In genomic region chr9:137053944-137054931, GRCh38 we compare ENCODE assay signal across 9 cellular contexts. TPM values are rescaled to one million over a fixed set of nuclear protein-coding genes. Genes with fewer than 3 reads are reported as not detected.
A peak's percentile ranks its signal among the peaks of the same experiment; 100 is the strongest.
DNase-seq lines count a peak whose midpoint lies in the region; ATAC-seq and TF ChIP-seq lines count a peak whose summit lies in the region.
"Had no signal": no experiment of that assay in that cellular context is flagged by ENCODE, and none has a peak within 500 bp of the region (broad histone marks: within the 10 kb centered on the region; RNA-seq: fewer than 3 reads in every experiment).

TSS of gene ENTPD2 (minus strand) at chr9:137054061. CDS start at chr9:137053997, 64 bp downstream.

- H3K27me3 ChIP-seq in HUES48 (ENCODE audit: control insufficient read depth, insufficient read depth, low read length) = peaks cover 63% of the 10 kb centered on the region
- no peaks in the 10 kb centered on the region for H3K27me3 ChIP-seq in SJCRH30
- H3K27me3 ChIP-seq in trophoblast cell (ENCODE audit: insufficient read depth, low read length) = peaks cover 29% of the 10 kb centered on the region

- no peaks in the 10 kb centered on the region for H3K36me3 Mint-ChIP-seq in endothelial cell (ENCODE audit: low read depth, unreplicated experiment)

- H2BK120ac ChIP-seq in trophoblast cell (ENCODE audit: insufficient read depth, low read length, poor library complexity) = no peak within 1 kb of the TSS

- ATAC-seq in HG03354 (IDR thresholded peaks at IDR 0.05; ENCODE audit: poor library complexity, severe bottlenecking, unreplicated experiment) (no peak), GM18861 (IDR thresholded peaks at IDR 0.05; ENCODE audit: unreplicated experiment) (no peak)

- no peak within 1 kb of the TSS for H2AK5ac ChIP-seq in trophoblast cell (ENCODE audit: low read length)

- no peak within 1 kb of the TSS for H4K8ac ChIP-seq in trophoblast cell (ENCODE audit: low read depth, low read length)

- H3K4me3 ChIP-seq in HUES48 (ENCODE audit: low read depth, low read length) (peak within 1 kb of the TSS; percentile 55), SJCRH30 (peak within 1 kb of the TSS; percentile 33), trophoblast cell (ENCODE audit: low read depth, low read length) (peak within 1 kb of the TSS; percentile 40)

- no peak within 1 kb of the TSS for H3K27ac ChIP-seq in HUES48 (ENCODE audit: low read depth, low read length)
- H3K27ac ChIP-seq in SJCRH30 = peak within 1 kb of the TSS; percentile 80
- H3K27ac ChIP-seq in trophoblast cell (ENCODE audit: low read depth, low read length) = no peak within 1 kb of the TSS

- no peaks in the 10 kb centered on the region for H3K79me1 ChIP-seq in trophoblast cell (ENCODE audit: low read length)

- H3K4me1 ChIP-seq in HUES48 (ENCODE audit: control insufficient read depth, insufficient read depth, low read length) (peaks cover 3% of the 10 kb centered on the region), SJCRH30 (peaks cover 49% of the 10 kb centered on the region), trophoblast cell (ENCODE audit: control insufficient read depth in 1 of 2, insufficient read depth in 2 of 2, low read length in 2 of 2) (peaks cover 8 to 11% of the 10 kb centered on the region in 2 experiments)

- DNase-seq in SJCRH30 = peak in 1 of 2 experiments; percentile 43
- no peak for DNase-seq in endothelial cell (ENCODE audit: low spot score)
- peak; percentile 23 to 67 for DNase-seq in trophoblast cell
- no peak for DNase-seq in DMS114 treated with DMSO at 0.1 percent for 48 hours (lab: John Stamatoyannopoulos, UW; ENCODE audit: unreplicated experiment)
- DNase-seq in NCI-H524 treated with DMSO at 0.1 percent for 48 hours (lab: John Stamatoyannopoulos, UW) = no peak

- no peak within 1 kb of the TSS for H4K12ac ChIP-seq in trophoblast cell (ENCODE audit: low read depth, low read length)

- peaks cover 1% of the 10 kb centered on the region for H3K27me3 Mint-ChIP-seq in endothelial cell (ENCODE audit: unreplicated experiment)

- no peak within 1 kb of the TSS for H2BK5ac ChIP-seq in trophoblast cell (ENCODE audit: low read depth, low read length, poor library complexity)

- H3K23ac ChIP-seq in trophoblast cell (ENCODE audit: low read length) = no peak within 1 kb of the TSS

- H3K18ac ChIP-seq in trophoblast cell (ENCODE audit: low read length) = no peak within 1 kb of the TSS

- H3K4me2 ChIP-seq in trophoblast cell (ENCODE audit: low read length) = peak within 1 kb of the TSS; percentile 61

- H4K91ac ChIP-seq in trophoblast cell (ENCODE audit: low read depth, low read length) = peak within 1 kb of the TSS; percentile 22

- H3K9me3 Mint-ChIP-seq in endothelial cell (ENCODE audit: unreplicated experiment) = no peaks in the 10 kb centered on the region

- H3K4me1 Mint-ChIP-seq in endothelial cell (ENCODE audit: unreplicated experiment) = peaks cover 10% of the 10 kb centered on the region

- H3K4ac ChIP-seq in trophoblast cell (ENCODE audit: low read depth, low read length) = no peak within 1 kb of the TSS

- no peak for TF ChIP-seq CTCF in endothelial cell (IDR thresholded peaks at IDR 0.05; ENCODE audit: unreplicated experiment)

- H3K4me3 Mint-ChIP-seq in endothelial cell (ENCODE audit: unreplicated experiment) = no peak within 1 kb of the TSS

- H3K27ac Mint-ChIP-seq in endothelial cell (ENCODE audit: unreplicated experiment) = no peak within 1 kb of the TSS

- H3K36me3 ChIP-seq in HUES48 (ENCODE audit: control insufficient read depth, insufficient read depth, low read length) = no peaks in the 10 kb centered on the region
- no peaks in the 10 kb centered on the region for H3K36me3 ChIP-seq in SJCRH30
- no peaks in the 10 kb centered on the region for H3K36me3 ChIP-seq in trophoblast cell (ENCODE audit: control insufficient read depth in 1 of 2, insufficient read depth in 2 of 2, low read length in 2 of 2)

- no CpG with 5 or more reads among the region's 90 CpGs for WGBS in trophoblast cell (ENCODE audit: extremely low coverage, insufficient coverage, insufficient read length)

- no peaks in the 10 kb centered on the region for H3K79me2 ChIP-seq in trophoblast cell (ENCODE audit: control insufficient read depth, insufficient read depth, low read length, poor library complexity)

- no peak within 1 kb of the TSS for H3K14ac ChIP-seq in trophoblast cell (ENCODE audit: low read length)

- H2AFZ ChIP-seq in trophoblast cell (ENCODE audit: insufficient read depth, low read length, poor library complexity) = no peak within 1 kb of the TSS

- H3K9me3 ChIP-seq in HUES48 (ENCODE audit: control insufficient read depth, insufficient read depth, low read length) (no peaks in the 10 kb centered on the region), SJCRH30 (replicated peaks) (no peaks in the 10 kb centered on the region), trophoblast cell (ENCODE audit: insufficient read depth, low read depth, low read length) (peaks cover 4% of the 10 kb centered on the region)

- H3K9ac ChIP-seq in HUES48 (ENCODE audit: low read depth, low read length) (no peak within 1 kb of the TSS), trophoblast cell (ENCODE audit: low read length) (no peak within 1 kb of the TSS)

- H2BK12ac ChIP-seq in trophoblast cell (ENCODE audit: low read length) = no peak within 1 kb of the TSS

RNA-seq across cellular contexts. Expression of gene ENTPD2, which starts in this region (rescaled TPM):
- 1.9 and 2.0 TPM in 2 replicates for total RNA-seq in SJCRH30 (2014; rRNA removed; shearing (Covaris generic))
- total RNA-seq in endothelial cell (ENCODE audit: unreplicated experiment) = 55.6 TPM
- 1.2 TPM in 2 replicates for polyA plus RNA-seq in trophoblast cell (2013)
- total RNA-seq: HT1080 had no signal

Comparison
In these comparisons a context has a peak if more than half of its experiments do, and no peak if none do; other contexts are left out.
1. RNA of gene ENTPD2 (total RNA-seq): 55.6 TPM in endothelial cell (single experiment); 1.9 to 2.0 TPM in SJCRH30; every median in the first group is over 10 times any median in the second.
2. DNase-seq: peak in trophoblast cell (2 of 2); none in endothelial cell (single experiment), DMS114 treated with DMSO at 0.1 percent for 48 hours (single experiment) and NCI-H524 treated with DMSO at 0.1 percent for 48 hours (single experiment).
3. Peak in every context shown above with its lines, with median percentiles within 50 percentile points of each other: H3K4me3 ChIP-seq.